Comparison of ENCODE assay signal across 31 cellular contexts in the genomic region with DNA sequence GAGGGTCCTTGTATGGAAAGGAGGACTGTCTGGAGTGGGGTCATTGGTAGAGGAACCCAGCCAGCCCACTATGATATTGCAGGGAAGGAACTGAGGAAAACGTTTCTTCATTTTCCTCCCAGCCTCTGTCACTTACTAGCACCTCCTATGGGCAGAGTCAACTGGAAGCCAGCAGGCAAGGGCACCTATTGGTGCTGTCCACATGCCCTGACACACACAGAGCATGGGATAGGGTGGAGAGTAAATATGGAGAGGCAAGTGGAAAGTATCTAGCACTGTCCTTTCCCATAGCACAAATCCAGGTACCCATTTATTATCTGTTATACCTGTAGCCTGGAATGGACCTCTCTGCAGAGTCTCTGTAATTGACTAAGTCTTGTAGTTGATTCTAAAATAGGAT.
"Had no signal": no experiment of that assay in that cellular context is flagged by ENCODE, and none has a peak within 500 bp of the region (broad histone marks: within the 10 kb centered on the region; RNA-seq: fewer than 3 reads in every experiment).

No MANE protein-coding gene starts in this region.

- H3K4me1 Mint-ChIP-seq: activated B cell treated with CpG ODN at 0.5 μM for 24 hours had no signal

- H3K9me3 ChIP-seq: adrenal gland, breast epithelium, MG63, Peyer's patch had no signal

- H3K27me3 Mint-ChIP-seq: activated B cell treated with CpG ODN at 0.5 μM for 24 hours had no signal

- H3K27ac Mint-ChIP-seq: activated B cell treated with CpG ODN at 0.5 μM for 24 hours; activated CD4-positive, alpha-beta memory T cell treated with anti-CD3 and anti-CD28 coated beads for 36 hours; activated naive CD4-positive, alpha-beta T cell treated with anti-CD3 and anti-CD28 coated beads for 36 hours; activated naive CD4-positive, alpha-beta T cell treated with anti-CD3 and anti-CD28 coated beads, Interleukin-2, amount 50 U/mL, for 72 hours; activated T-helper 1 cell treated with anti-CD3 and anti-CD28 coated beads, Interleukin-12 subunit alpha, Interleukin-12 subunit beta, Interleukin-2, Interleukin-4 antibody, amounts not matched to agents 30 ng/mL and 10 ng/mL and 1 ng/mL, durations not matched to agents 14 hours and 24 hours and 36 hours; T-helper 2 cell treated with Interferon-gamma antibody and Interleukin-4, amounts not matched to agents 5 μg/mL and 100 μg/mL, for 36 hours had no signal

- H3K27me3 ChIP-seq: adrenal gland, body of pancreas, Peyer's patch had no signal

- DNase-seq: activated B cell treated with CpG ODN at 0.5 μM for 24 hours; activated CD4-positive, alpha-beta memory T cell treated with anti-CD3 and anti-CD28 coated beads for 36 hours; activated CD4-positive, alpha-beta T cell treated with anti-CD3 and anti-CD28 coated beads for 4 hours; activated CD4-positive, alpha-beta T cell treated with anti-CD3 and anti-CD28 coated beads, Interleukin-2, amount 50 U/mL, for 1 hour; activated CD4-positive, CD25-positive, alpha-beta regulatory T cell treated with anti-CD3 and anti-CD28 coated beads, Interleukin-2, amount 50 U/mL, for 72 hours; activated CD8-positive, alpha-beta memory T cell treated with anti-CD3 and anti-CD28 coated beads, Interleukin-2, amount 50 U/mL, for 4 hours; activated gamma-delta T cell treated with Interleukin-2 at 50 U/mL for 16 hours; activated naive CD4-positive, alpha-beta T cell treated with anti-CD3 and anti-CD28 coated beads for 36 hours; activated T-cell treated with anti-CD3 and anti-CD28 coated beads for 4 hours; activated T-cell treated with anti-CD3 and anti-CD28 coated beads, Interleukin-2, amount 50 U/mL, for 4 hours; adrenal gland; body of pancreas; Kasumi-1; KG1; MG63; NCI-H1048; NCI-H1105 treated with DMSO at 0.1 percent for 48 hours; NCI-H1436; NCI-H1694; NCI-H1930; NCI-H2081 treated with DMSO at 0.1 percent for 48 hours; NCI-H345; NCI-H524 treated with DMSO at 0.1 percent for 48 hours; Peyer's patch; RPMI8226; SHP77 treated with DMSO at 0.1 percent for 48 hours; SW 1271 had no signal

- H3K4me3 ChIP-seq: adrenal gland, body of pancreas, breast epithelium, MG63, Peyer's patch had no signal

- H3K4me1 ChIP-seq: adrenal gland, breast epithelium, Peyer's patch had no signal

- H3K27ac ChIP-seq: adrenal gland, breast epithelium, Peyer's patch had no signal

- H3K36me3 Mint-ChIP-seq: activated CD4-positive, alpha-beta memory T cell treated with anti-CD3 and anti-CD28 coated beads for 36 hours had no signal

- H3K36me3 ChIP-seq: adrenal gland, breast epithelium, MG63, Peyer's patch had no signal

- ATAC-seq: activated naive CD4-positive, alpha-beta T cell treated with anti-CD3 and anti-CD28 coated beads, Interleukin-2, amount 50 U/mL, for 72 hours; activated T-cell treated with anti-CD3 and anti-CD28 coated beads, Interleukin-2, amount 50 U/mL, for 4 hours; body of pancreas had no signal

- H3K4me3 Mint-ChIP-seq: activated B cell treated with CpG ODN at 0.5 μM for 24 hours; activated CD4-positive, alpha-beta memory T cell treated with anti-CD3 and anti-CD28 coated beads for 36 hours; activated naive CD4-positive, alpha-beta T cell treated with anti-CD3 and anti-CD28 coated beads for 36 hours; activated T-cell treated with anti-CD3 and anti-CD28 coated beads, Interleukin-2, amount 50 U/mL, for 4 hours; activated T-helper 1 cell treated with anti-CD3 and anti-CD28 coated beads, Interleukin-12 subunit alpha, Interleukin-12 subunit beta, Interleukin-2, Interleukin-4 antibody, amounts not matched to agents 30 ng/mL and 10 ng/mL and 1 ng/mL, durations not matched to agents 14 hours and 24 hours and 36 hours; T-helper 2 cell treated with Interferon-gamma antibody and Interleukin-4, amounts not matched to agents 5 μg/mL and 100 μg/mL, for 36 hours had no signal
